Comparison of ENCODE assay signal across 6 cellular contexts in the genomic region with DNA sequence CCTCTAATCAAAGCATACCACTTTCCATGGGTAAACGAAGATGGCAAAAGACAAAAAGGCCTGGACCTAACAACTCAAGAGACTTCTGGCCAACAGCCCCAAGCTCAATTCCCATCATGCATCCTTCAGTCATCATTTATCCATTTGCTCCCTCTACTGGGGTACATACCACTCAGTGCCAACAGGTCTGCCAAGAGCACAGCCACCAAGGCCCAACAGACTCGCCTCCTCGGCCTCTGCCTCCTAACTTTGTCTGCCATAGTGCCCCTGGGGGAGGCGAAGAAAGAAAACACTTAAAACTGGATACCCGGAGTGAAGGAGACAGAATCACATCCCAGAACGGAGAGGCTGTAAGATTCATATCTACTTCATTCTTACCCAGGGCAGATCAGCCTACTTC. TPM values are rescaled to one million over a fixed set of nuclear protein-coding genes. Genes with fewer than 3 reads are reported as not detected.
DNase-seq lines count a peak whose midpoint lies in the region; ATAC-seq and TF ChIP-seq lines count a peak whose summit lies in the region.

No MANE protein-coding gene starts in this region.

- H3K27me3 Mint-ChIP-seq in activated naive CD8-positive, alpha-beta T cell: no peaks in the 10 kb centered on the region

- no peak overlapping the region for H2BK15ac ChIP-seq in mesendoderm (replicated peaks; ENCODE audit: low read depth)

- no peak overlapping the region for H2BK5ac ChIP-seq in mesendoderm (ENCODE audit: low read length)

- no peak for TF ChIP-seq CTCF in 22Rv1 (IDR thresholded peaks at IDR 0.05)

- no CpG with 5 or more reads among the region's 6 CpGs for WGBS in mesendoderm (ENCODE audit: extremely low coverage, insufficient coverage, low lambda C conversion rate)

- peak overlapping the region; percentile 98 for H3K4me2 ChIP-seq in mesendoderm (ENCODE audit: low read length)

- peak overlapping the region; percentile 94 for H3K4me3 Mint-ChIP-seq in activated naive CD8-positive, alpha-beta T cell

- H4K5ac ChIP-seq in mesendoderm (ENCODE audit: low read length): no peak overlapping the region

- no peaks in the 10 kb centered on the region for H3K9me3 Mint-ChIP-seq in activated naive CD8-positive, alpha-beta T cell (ENCODE audit: low read depth)

- no peak overlapping the region for H2BK120ac ChIP-seq in mesendoderm (ENCODE audit: low read depth, low read length)

- H2AK5ac ChIP-seq in mesendoderm (ENCODE audit: low read length): peak overlapping the region; percentile 78

- no peak overlapping the region for H3K23ac ChIP-seq in mesendoderm (ENCODE audit: low read length)

- H3K36me3 ChIP-seq in mesendoderm (ENCODE audit: control insufficient read depth, insufficient read depth, low read length): peaks cover 25% of the 10 kb centered on the region

- peaks cover 18% of the 10 kb centered on the region for H3K79me2 ChIP-seq in mesendoderm (ENCODE audit: control insufficient read depth, insufficient read depth, low read length)

- H4K8ac ChIP-seq in mesendoderm (ENCODE audit: low read depth, low read length): no peak overlapping the region

- H3K27ac ChIP-seq in 22Rv1 (peak overlapping the region; percentile 80), mesendoderm (ENCODE audit: low read depth, low read length) (peak overlapping the region; percentile 96)

- H3K4ac ChIP-seq in mesendoderm (ENCODE audit: low read depth, low read length): no peak overlapping the region

- H3K56ac ChIP-seq in mesendoderm (ENCODE audit: low read length): peak overlapping the region; percentile 99

- H3K27me3 ChIP-seq in mesendoderm (ENCODE audit: insufficient read depth, low read length, poor library complexity): no peaks in the 10 kb centered on the region

- DNase-seq in HK-2 (ENCODE audit: unreplicated experiment): peak; percentile 13
- peak; percentile 52 for DNase-seq in mesendoderm
- DNase-seq in NCI-H2171 (lab: John Stamatoyannopoulos, UW): no peak

- ATAC-seq in GM19035 (IDR thresholded peaks at IDR 0.05; ENCODE audit: unreplicated experiment): no peak

- H3K4me1 ChIP-seq in mesendoderm (ENCODE audit: control insufficient read depth, low read depth, low read length): peaks cover 4% of the 10 kb centered on the region

- H3K79me1 ChIP-seq in mesendoderm (ENCODE audit: low read length): peaks cover 29% of the 10 kb centered on the region

- H3K9ac ChIP-seq in mesendoderm (ENCODE audit: low read length): peak overlapping the region; percentile 95

- peaks cover 13% of the 10 kb centered on the region for H3K36me3 Mint-ChIP-seq in activated naive CD8-positive, alpha-beta T cell

- no peak overlapping the region for H3K18ac ChIP-seq in mesendoderm (ENCODE audit: low read length)

- H3K4me3 ChIP-seq in mesendoderm (ENCODE audit: low read length): peak overlapping the region; percentile 92

- H3K27ac Mint-ChIP-seq in activated naive CD8-positive, alpha-beta T cell: peak overlapping the region; percentile 90

- H3K4me1 Mint-ChIP-seq in activated naive CD8-positive, alpha-beta T cell (ENCODE audit: low read depth): peaks cover 33% of the 10 kb centered on the region

RNA-seq across cellular contexts. Expression of a gene that starts 1.1 kb away (rescaled TPM):
- polyA plus RNA-seq in mesendoderm (2013, experiment 1 of 2): 139 TPM
- polyA plus RNA-seq in mesendoderm (2013, experiment 2 of 2): 134 TPM

RNA-seq across cellular contexts. Expression of a gene that starts 11.7 kb away (rescaled TPM):
- polyA plus RNA-seq in mesendoderm (2013, experiment 1 of 2): 14.4 TPM
- polyA plus RNA-seq in mesendoderm (2013, experiment 2 of 2): 13.2 TPM

RNA-seq across cellular contexts. Expression of a gene that starts 25.2 kb away (rescaled TPM):
- polyA plus RNA-seq in mesendoderm (2013, experiment 1 of 2): 19.7 TPM
- polyA plus RNA-seq in mesendoderm (2013, experiment 2 of 2): 18.9 TPM

RNA-seq across cellular contexts. Expression of a gene that starts 28.8 kb away (rescaled TPM):
- polyA plus RNA-seq in mesendoderm (2013, experiment 1 of 2): 40.0 TPM
- 37.8 TPM for polyA plus RNA-seq in mesendoderm (2013, experiment 2 of 2)

RNA-seq across cellular contexts. Expression of a gene that starts 37.3 kb away (rescaled TPM):
- polyA plus RNA-seq in mesendoderm (2013, experiment 1 of 2): 94.7 TPM
- polyA plus RNA-seq in mesendoderm (2013, experiment 2 of 2): 93.7 TPM
